Comparison of ENCODE assay signal across 20 cellular contexts in the genomic region with DNA sequence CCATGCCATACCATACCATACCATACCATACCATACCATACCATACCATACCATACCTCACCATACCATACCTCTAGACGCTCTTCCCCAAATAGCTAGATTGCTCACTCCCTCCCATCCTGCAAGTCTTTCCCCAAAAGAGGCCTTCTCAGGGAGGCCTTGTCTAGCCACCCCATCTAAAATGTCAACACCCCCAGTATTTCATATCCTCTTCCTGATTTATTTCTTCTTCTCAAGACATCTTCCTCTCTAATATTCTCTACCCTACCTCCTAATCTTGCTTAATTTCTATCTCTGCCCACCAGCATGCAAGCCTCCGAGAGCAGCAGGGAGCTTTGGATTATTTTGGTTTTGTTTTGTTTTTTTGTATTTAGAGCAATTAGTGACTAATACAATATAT.
DNase-seq lines count a peak whose midpoint lies in the region; ATAC-seq, FAIRE-seq and TF ChIP-seq lines count a peak whose summit lies in the region.
"Had no signal": no experiment of that assay in that cellular context is flagged by ENCODE, and none has a peak within 500 bp of the region (broad histone marks: within the 10 kb centered on the region; RNA-seq: fewer than 3 reads in every experiment).

No MANE protein-coding gene starts in this region.

- H3K4me1 Mint-ChIP-seq in T-helper 17 cell: no peaks in the 10 kb centered on the region
- H3K4me1 Mint-ChIP-seq in effector memory CD8-positive, alpha-beta T cell (ENCODE audit: low read depth in 2 of 2): peaks cover 0 to 2% of the 10 kb centered on the region in 2 donors

- CTCF ChIA-PET in HepG2 (lab: Yijun Ruan, JAX; ENCODE audit: low intra/inter-chr PET ratio, low total read pairs): no interaction called here

- ATAC-seq in HepG2 (no peak), right lobe of liver (no peak), T-helper 17 cell (no peak)
- ATAC-seq in effector memory CD8-positive, alpha-beta T cell (replicated peaks): no peak

- POLR2A ChIA-PET in HepG2 (lab: Yijun Ruan, JAX): no interaction called here

- H3K9ac ChIP-seq in HepG2 (ENCODE audit: insufficient read depth, low read depth, low read length): no peak overlapping the region

- WGBS in HepG2 (ENCODE audit: low lambda C conversion rate): 59% methylated on average over 2 of the region's 2 CpGs
- 88% methylated on average over 2 of the region's 2 CpGs for WGBS in right lobe of liver (ENCODE audit: insufficient coverage, low coverage, low lambda C conversion rate, missing lambda C conversion rate)
- 74 to 87% methylated on average over 1 to 2 of the region's 2 CpGs for WGBS in esophagus squamous epithelium, 2 donors

- H3K4me2 ChIP-seq in HepG2 (ENCODE audit: low read depth, low read length): no peak overlapping the region

- H3K27me3 Mint-ChIP-seq in T-helper 17 cell: peaks cover 4% of the 10 kb centered on the region
- H3K27me3 Mint-ChIP-seq in effector memory CD8-positive, alpha-beta T cell: peaks cover 0 to 27% of the 10 kb centered on the region in 2 donors

- H3K4me1 ChIP-seq in HepG2 (ENCODE audit: insufficient read depth, low read length) (no peaks in the 10 kb centered on the region), right lobe of liver (peaks cover 0 to 13% (median 4%) of the 10 kb centered on the region in 4 donors), esophagus squamous epithelium (peaks cover 31 to 81% (median 50%) of the 10 kb centered on the region in 3 donors), vagina (peaks cover 51% of the 10 kb centered on the region)
- H3K4me1 ChIP-seq: SJCRH30 had no signal

- no peak overlapping the region for H3K27ac Mint-ChIP-seq in T-helper 17 cell
- H3K27ac Mint-ChIP-seq in effector memory CD8-positive, alpha-beta T cell: peak overlapping the region in 1 of 2 donors; percentile 3
- H3K27ac Mint-ChIP-seq: IgD-negative memory B cell had no signal

- no peak for TF ChIP-seq EP300 in HepG2 (IDR thresholded peaks at IDR 0.05; ENCODE audit: low read depth in 2 of 2, low read length in 2 of 2)
- TF ChIP-seq EP300 in HepG2 (CRISPR knock-in tag; IDR thresholded peaks at IDR 0.05; ENCODE audit: borderline replicate concordance): no peak

- no peak overlapping the region for H2AFZ ChIP-seq in HepG2 (ENCODE audit: low read length)

- FAIRE-seq in HepG2 (lab: Jason Lieb, UNC): no peak
- FAIRE-seq: H1, RCC 7860 had no signal

- TF ChIP-seq POLR2A in HepG2 (IDR thresholded peaks at IDR 0.05; ENCODE audit: insufficient read depth in 1 of 2, low read depth in 2 of 2, low read length in 2 of 2) (no peak), right lobe of liver (IDR thresholded peaks at IDR 0.05) (no peak), esophagus squamous epithelium (IDR thresholded peaks at IDR 0.05) (no peak), vagina (IDR thresholded peaks at IDR 0.05) (no peak)

- no peak for TF ChIP-seq CTCF in HepG2 (CRISPR knock-in tag; IDR thresholded peaks at IDR 0.05)
- TF ChIP-seq CTCF in right lobe of liver (IDR thresholded peaks at IDR 0.05): no peak
- TF ChIP-seq CTCF in esophagus squamous epithelium (IDR thresholded peaks at IDR 0.05): no peak
- TF ChIP-seq CTCF in vagina (IDR thresholded peaks at IDR 0.05): no peak

- H3K27me3 ChIP-seq in HepG2 (ENCODE audit: control insufficient read depth in 1 of 2, insufficient read depth in 2 of 2, low read length in 2 of 2) (0 out of 5 replicates have a peak, but pooled peaks cover 0 to 6% of the 10 kb centered on the region in 2 experiments), right lobe of liver (no peaks in the 10 kb centered on the region), esophagus squamous epithelium (no peaks in the 10 kb centered on the region), vagina (no peaks in the 10 kb centered on the region)
- H3K27me3 ChIP-seq: SJCRH30 had no signal

- H3K27ac ChIP-seq in HepG2 (ENCODE audit: extremely low read length, insufficient read depth, low read length) (no peak overlapping the region), right lobe of liver (no peak overlapping the region), esophagus squamous epithelium (peak overlapping the region; percentile 80 to 87 (median 82)), vagina (peak overlapping the region; percentile 35)
- H3K27ac ChIP-seq: SJCRH30 had no signal

- H3K79me2 ChIP-seq in HepG2 (ENCODE audit: insufficient read depth, low read length): no peaks in the 10 kb centered on the region

- peak overlapping the region; percentile 13 for H3K4me3 Mint-ChIP-seq in T-helper 17 cell
- no peak overlapping the region for H3K4me3 Mint-ChIP-seq in effector memory CD8-positive, alpha-beta T cell
- H3K4me3 Mint-ChIP-seq: IgD-negative memory B cell had no signal

- H3K36me3 Mint-ChIP-seq in T-helper 17 cell (ENCODE audit: low read depth): no peaks in the 10 kb centered on the region
- peaks cover 2% of the 10 kb centered on the region for H3K36me3 Mint-ChIP-seq in effector memory CD8-positive, alpha-beta T cell (ENCODE audit: insufficient read depth)
- H3K36me3 Mint-ChIP-seq: IgD-negative memory B cell had no signal

- in situ Hi-C loops in HepG2 (cut with HindIII; ENCODE audit: extremely low pct_ligation_motif_present, low pct_unique_long_range_greater_than_20kb): no loop called here

- no TSS peak for BruUV-seq in HepG2 (replicated peaks; lab: Mats Ljungman, UMichigan)

- no peaks in the 10 kb centered on the region for H3K9me3 Mint-ChIP-seq in effector memory CD8-positive, alpha-beta T cell
- H3K9me3 Mint-ChIP-seq: IgD-negative memory B cell had no signal

- H3K4me3 ChIP-seq in HepG2 (replicated peaks in 1 of 3; ENCODE audit: insufficient read depth in 1 of 3, low read depth in 2 of 3, low read length in 3 of 3) (no peak overlapping the region), right lobe of liver (no peak overlapping the region), esophagus squamous epithelium (no peak overlapping the region), vagina (no peak overlapping the region)
- H3K4me3 ChIP-seq: SJCRH30 had no signal

- no peak for TF ChIP-seq RAD21 in HepG2 (CRISPR knock-in tag; IDR thresholded peaks at IDR 0.05)

- DNase-seq in HepG2 (ENCODE audit: low spot score): no peak
- no peak for DNase-seq in right lobe of liver
- DNase-seq in T-helper 17 cell: no peak
- no peak for DNase-seq in esophagus squamous epithelium (lab: John Stamatoyannopoulos, UW)
- no peak for DNase-seq in vagina (ENCODE audit: extremely low spot score in 2 of 2)
- DNase-seq in OCI-M1 (lab: John Stamatoyannopoulos, UW): no peak
- no peak for DNase-seq in effector memory CD8-positive, alpha-beta T cell
- DNase-seq in NCI-H526 (lab: John Stamatoyannopoulos, UW): no peak
- DNase-seq: AML-193, C1 segment of cervical spinal cord, EL, Karpas-422, NCI-H1436, NCI-H187 treated with DMSO at 0.1 percent for 48 hours, NCI-H2107, NCI-H774 had no signal

- H3K36me3 ChIP-seq in HepG2 (replicated peaks in 1 of 2; ENCODE audit: control insufficient read depth in 1 of 2, insufficient read depth in 2 of 2, low read length in 2 of 2) (no peaks in the 10 kb centered on the region), right lobe of liver (no peaks in the 10 kb centered on the region), esophagus squamous epithelium (no peaks in the 10 kb centered on the region), vagina (no peaks in the 10 kb centered on the region)
- H3K36me3 ChIP-seq: SJCRH30 had no signal

- intact Hi-C loops in HepG2 (cut with micrococcal nuclease; ENCODE audit: unreplicated experiment): no loop called here
- intact Hi-C loops in right lobe of liver (cut with DNase I): no loop called here
- intact Hi-C loops in esophagus squamous epithelium (cut with DNase I): no loop called here
- intact Hi-C loops in vagina (cut with DNase I): no loop called here

- H4K20me1 ChIP-seq in HepG2 (ENCODE audit: insufficient read depth, low read length): no peaks in the 10 kb centered on the region

- H3K9me3 ChIP-seq in HepG2 (ENCODE audit: low read length): no peaks in the 10 kb centered on the region
- no peaks in the 10 kb centered on the region for H3K9me3 ChIP-seq in right lobe of liver
- no peaks in the 10 kb centered on the region for H3K9me3 ChIP-seq in T-helper 17 cell (ENCODE audit: control insufficient read depth, low read length, poor library complexity, severe bottlenecking)
- no peaks in the 10 kb centered on the region for H3K9me3 ChIP-seq in esophagus squamous epithelium
- H3K9me3 ChIP-seq in vagina: no peaks in the 10 kb centered on the region
- H3K9me3 ChIP-seq: SJCRH30 had no signal

TF ChIP-seq in HepG2, 621 proteins besides CTCF, POLR2A, EP300 and RAD21:
- TF ChIP-seq NR2F1 (CRISPR knock-in tag; IDR thresholded peaks at IDR 0.05) (no peak), ZNF282 (IDR thresholded peaks at IDR 0.05; ENCODE audit: partially characterized antibody) (peak; percentile 41)

Comparison
In these comparisons a context has a peak if more than half of its experiments do, and no peak if none do; other contexts are left out.
1. H3K27ac ChIP-seq: peak in esophagus squamous epithelium (4 of 4) and vagina (single experiment); none in HepG2 (single experiment) and right lobe of liver (0 of 3).